8 cellular contexts compared by ENCODE assay signal in genomic region chr12:99985631-99986030, GRCh38. TPM values are rescaled to one million over a fixed set of nuclear protein-coding genes. Genes with fewer than 3 reads are reported as not detected.
DNase-seq lines count a peak whose midpoint lies in the region; ATAC-seq, FAIRE-seq and TF ChIP-seq lines count a peak whose summit lies in the region.

No MANE protein-coding gene starts in this region.

- no peak for TF ChIP-seq POLR2A in suprapubic skin (IDR thresholded peaks at IDR 0.05)

- 46% methylated on average over 3 of the region's 3 CpGs for WGBS in suprapubic skin

- no peak for ATAC-seq in activated T-cell treated with anti-CD3 and anti-CD28 coated beads, Interleukin-2, amount 50 U/mL, for 72 hours (replicated peaks in 1 of 2)
- no peak for ATAC-seq in activated CD8-positive, alpha-beta T cell treated with anti-CD3 and anti-CD28 coated beads for 36 hours
- no peak for ATAC-seq in GM18498 (IDR thresholded peaks at IDR 0.05; ENCODE audit: unreplicated experiment)

- peaks cover 21% of the 10 kb centered on the region for H3K27me3 ChIP-seq in keratinocyte (ENCODE audit: control insufficient read depth, extremely low read depth, insufficient read depth, low read length)
- H3K27me3 ChIP-seq in suprapubic skin, result no peaks in the 10 kb centered on the region

- POLR2A ChIA-PET in activated CD8-positive, alpha-beta T cell treated with anti-CD3 and anti-CD28 coated beads for 36 hours (lab: Charles Lee), result no interaction called here
- POLR2A ChIA-PET in GM10248 (lab: Yijun Ruan, JAX), result no interaction called here

- H3K27ac ChIP-seq in keratinocyte (ENCODE audit: control insufficient read depth, insufficient read depth, low read length), result no peak overlapping the region
- no peak overlapping the region for H3K27ac ChIP-seq in suprapubic skin

- H2AFZ ChIP-seq in keratinocyte (ENCODE audit: control insufficient read depth, low read length), result no peak overlapping the region

- intact Hi-C loops in activated CD8-positive, alpha-beta T cell treated with anti-CD3 and anti-CD28 coated beads for 36 hours (cut with micrococcal nuclease), result no loop called here

- H3K4me3 ChIP-seq in keratinocyte (ENCODE audit: control insufficient read depth in 2 of 3, extremely low read depth in 1 of 3, insufficient read depth in 2 of 3, low read depth in 1 of 3, low read length in 3 of 3) (peak overlapping the region in 2 of 3 experiments; percentile 63 to 73), suprapubic skin (peak overlapping the region; percentile 71)

- H3K27me3 Mint-ChIP-seq in activated T-cell treated with anti-CD3 and anti-CD28 coated beads, Interleukin-2, amount 50 U/mL, for 72 hours (ENCODE audit: low read depth), result peaks cover 50% of the 10 kb centered on the region
- peaks cover 38% of the 10 kb centered on the region for H3K27me3 Mint-ChIP-seq in activated CD8-positive, alpha-beta T cell treated with anti-CD3 and anti-CD28 coated beads for 36 hours

- FAIRE-seq in keratinocyte (lab: Jason Lieb, UNC), result no peak

- H3K4me2 ChIP-seq in keratinocyte (ENCODE audit: control insufficient read depth, extremely low read depth, insufficient read depth, low read depth, low read length), result peak overlapping the region; percentile 96

- H3K4me3 Mint-ChIP-seq in activated T-cell treated with anti-CD3 and anti-CD28 coated beads, Interleukin-2, amount 50 U/mL, for 72 hours, result peak overlapping the region; percentile 74 to 84
- peak overlapping the region; percentile 46 for H3K4me3 Mint-ChIP-seq in activated CD8-positive, alpha-beta T cell treated with anti-CD3 and anti-CD28 coated beads for 36 hours

- CTCF ChIA-PET in activated CD8-positive, alpha-beta T cell treated with anti-CD3 and anti-CD28 coated beads for 36 hours (lab: Charles Lee), result no interaction called here
- CTCF ChIA-PET in GM10248 (lab: Yijun Ruan, JAX), result no interaction called here

- dilution Hi-C loops in keratinocyte (cut with MboI; ENCODE audit: extremely low pct_ligation_motif_present, low sequenced_read_pairs), result no loop called here

- no peaks in the 10 kb centered on the region for H3K79me2 ChIP-seq in keratinocyte (ENCODE audit: control insufficient read depth, insufficient read depth, low read length)

- H3K9me1 ChIP-seq in keratinocyte (ENCODE audit: control insufficient read depth, extremely low read depth, insufficient read depth, low read length), result peaks cover 2% of the 10 kb centered on the region

- H3K9me3 ChIP-seq in keratinocyte (ENCODE audit: control insufficient read depth, low read depth, low read length) (no peaks in the 10 kb centered on the region), suprapubic skin (no peaks in the 10 kb centered on the region)

- no peak overlapping the region for H3K9ac ChIP-seq in keratinocyte (ENCODE audit: control insufficient read depth, extremely low read depth, insufficient read depth, low read length)

- no peak for DNase-seq in activated T-cell treated with anti-CD3 and anti-CD28 coated beads, Interleukin-2, amount 50 U/mL, for 72 hours
- DNase-seq in activated T-cell treated with anti-CD3 and anti-CD28 coated beads for 4 hours, result no peak
- DNase-seq in activated CD8-positive, alpha-beta T cell treated with anti-CD3 and anti-CD28 coated beads for 36 hours, result no peak
- no peak for DNase-seq in keratinocyte (ENCODE audit: low read depth, low spot score)
- no peak for DNase-seq in suprapubic skin (ENCODE audit: low spot score in 2 of 2)
- no peak for DNase-seq in LoVo (ENCODE audit: low spot score)
- DNase-seq in GM10248 (ENCODE audit: extremely low spot score), result no peak

- no peak for TF ChIP-seq EP300 in suprapubic skin (IDR thresholded peaks at IDR 0.05)

- no peak for TF ChIP-seq CTCF in activated CD8-positive, alpha-beta T cell treated with anti-CD3 and anti-CD28 coated beads for 36 hours (IDR thresholded peaks at IDR 0.05)
- TF ChIP-seq CTCF in keratinocyte (optimal IDR thresholded peaks at IDR 0.05 in 1 of 3, IDR thresholded peaks at IDR 0.05 in 1 of 3, conservative IDR thresholded peaks at IDR 0.05 in 1 of 3; ENCODE audit: extremely low read depth in 1 of 3, insufficient read depth in 2 of 3, low read length in 3 of 3), result no peak
- TF ChIP-seq CTCF in suprapubic skin (IDR thresholded peaks at IDR 0.05), result no peak
- TF ChIP-seq CTCF in GM10248 (IDR thresholded peaks at IDR 0.05; ENCODE audit: control extremely low read depth, extremely low read depth, low read depth, missing control alignments), result no peak

- H3K27ac Mint-ChIP-seq in activated T-cell treated with anti-CD3 and anti-CD28 coated beads, Interleukin-2, amount 50 U/mL, for 72 hours, result no peak overlapping the region
- H3K27ac Mint-ChIP-seq in activated CD8-positive, alpha-beta T cell treated with anti-CD3 and anti-CD28 coated beads for 36 hours, result no peak overlapping the region

- no peaks in the 10 kb centered on the region for H4K20me1 ChIP-seq in keratinocyte (ENCODE audit: control insufficient read depth, extremely low read depth, insufficient read depth, low read length)

- H3K4me1 Mint-ChIP-seq in activated T-cell treated with anti-CD3 and anti-CD28 coated beads, Interleukin-2, amount 50 U/mL, for 72 hours (ENCODE audit: low read depth), result peaks cover 8% of the 10 kb centered on the region
- peaks cover 9% of the 10 kb centered on the region for H3K4me1 Mint-ChIP-seq in activated CD8-positive, alpha-beta T cell treated with anti-CD3 and anti-CD28 coated beads for 36 hours (ENCODE audit: low read depth)

- no peaks in the 10 kb centered on the region for H3K36me3 Mint-ChIP-seq in activated T-cell treated with anti-CD3 and anti-CD28 coated beads, Interleukin-2, amount 50 U/mL, for 72 hours (ENCODE audit: insufficient read depth in 2 of 2)
- H3K36me3 Mint-ChIP-seq in activated CD8-positive, alpha-beta T cell treated with anti-CD3 and anti-CD28 coated beads for 36 hours (ENCODE audit: low read depth), result no peaks in the 10 kb centered on the region

- peaks cover 4% of the 10 kb centered on the region for H3K4me1 ChIP-seq in keratinocyte (ENCODE audit: control insufficient read depth, extremely low read depth, insufficient read depth, low read length)
- peaks cover 13% of the 10 kb centered on the region for H3K4me1 ChIP-seq in suprapubic skin

- no peaks in the 10 kb centered on the region for H3K9me3 Mint-ChIP-seq in activated T-cell treated with anti-CD3 and anti-CD28 coated beads, Interleukin-2, amount 50 U/mL, for 72 hours
- no peaks in the 10 kb centered on the region for H3K9me3 Mint-ChIP-seq in activated CD8-positive, alpha-beta T cell treated with anti-CD3 and anti-CD28 coated beads for 36 hours

- H3K36me3 ChIP-seq in keratinocyte (ENCODE audit: control insufficient read depth in 2 of 2, extremely low read depth in 1 of 2, insufficient read depth in 2 of 2, low read length in 2 of 2) (no peaks in the 10 kb centered on the region), suprapubic skin (no peaks in the 10 kb centered on the region)

RNA-seq across cellular contexts. Expression of gene ANKS1B, which starts 0.9 kb away (rescaled TPM):
- total RNA-seq in activated T-cell treated with anti-CD3 and anti-CD28 coated beads, Interleukin-2, amount 50 U/mL, for 72 hours, result under 1 TPM; 0.19 to 0.63 TPM
- under 1 TPM in 1 of 2 experiments, not detected in 1; 0.54 TPM for total RNA-seq in activated CD8-positive, alpha-beta T cell treated with anti-CD3 and anti-CD28 coated beads for 36 hours
- 0.04 TPM in 1 of 3 replicates, not detected in the others for polyA plus RNA-seq in keratinocyte
- not detected for polyA plus RNA-seq in keratinocyte (2011; ENCODE audit: low read depth)
- polyA plus RNA-seq in keratinocyte (2011; cell fraction: cytosol; rRNA removed), result not detected in 2 replicates
- polyA plus RNA-seq in keratinocyte (2011; cell fraction: nucleus; rRNA removed), result not detected in 2 replicates
- polyA plus RNA-seq in keratinocyte (2012; ENCODE audit: low replicate concordance), result not detected in 2 replicates
- 0.51 TPM in 1 of 3 replicates, not detected in the others for polyA minus RNA-seq in keratinocyte
- not detected for polyA minus RNA-seq in keratinocyte (2011; cell fraction: cytosol; rRNA and poly(A)+ RNA removed)
- polyA minus RNA-seq in keratinocyte (2011; cell fraction: nucleus; rRNA and poly(A)+ RNA removed), result not detected in 2 replicates
- total RNA-seq in suprapubic skin, result 10 to 100 TPM in 2 of 4 donors, 1 to 10 TPM in 2; 4.9 to 15.4 (median 9.4) TPM
